In genomic region chr19:57599761-57600383, GRCh38 we compare ENCODE assay signal across 8 cellular contexts. TPM values are rescaled to one million over a fixed set of nuclear protein-coding genes. Genes with fewer than 3 reads are reported as not detected.
DNase-seq lines count a peak whose midpoint lies in the region; ATAC-seq and TF ChIP-seq lines count a peak whose summit lies in the region.

Gene ZNF530, plus strand, starts transcription at chr19:57599885. Its CDS starts 4,461 bp downstream, at chr19:57604346.

- peaks cover 0 to 11% (median 0%) of the 10 kb centered on the region in 4 donors for H3K9me3 ChIP-seq in Peyer's patch
- H3K9me3 ChIP-seq in naive thymus-derived CD4-positive, alpha-beta T cell (ENCODE audit: control insufficient read depth in 2 of 3, low read length in 3 of 3), result peaks cover 0 to 32% (median 0%) of the 10 kb centered on the region in 3 experiments

- DNase-seq in DMS153 (lab: John Stamatoyannopoulos, UW), result peak; percentile 78
- DNase-seq in KBM-7, result peak; percentile 91
- peak; percentile 92 to 97 (median 93) for DNase-seq in Peyer's patch
- DNase-seq in activated T-helper 1 cell treated with anti-CD3 and anti-CD28 coated beads, Interleukin-12 subunit alpha, Interleukin-12 subunit beta, Interleukin-2, Interleukin-4 antibody, amounts not matched to agents 30 ng/mL and 10 ng/mL and 1 ng/mL, durations not matched to agents 14 hours and 24 hours and 36 hours (ENCODE audit: low spot score), result peak; percentile 78
- DNase-seq in fibroblast of mammary gland (ENCODE audit: low read depth), result peak; percentile 92
- peak; percentile 61 to 81 (median 73) for DNase-seq in naive thymus-derived CD4-positive, alpha-beta T cell

- H3K36me3 ChIP-seq in Peyer's patch, result peaks cover 0 to 8% (median 0%) of the 10 kb centered on the region in 3 donors
- peaks cover 0 to 32% (median 5%) of the 10 kb centered on the region in 3 experiments for H3K36me3 ChIP-seq in naive thymus-derived CD4-positive, alpha-beta T cell (ENCODE audit: control insufficient read depth in 2 of 3, insufficient read depth in 3 of 3, low read length in 3 of 3)

- H3K27ac Mint-ChIP-seq in activated T-helper 1 cell treated with anti-CD3 and anti-CD28 coated beads, Interleukin-12 subunit alpha, Interleukin-12 subunit beta, Interleukin-2, Interleukin-4 antibody, amounts not matched to agents 30 ng/mL and 10 ng/mL and 1 ng/mL, durations not matched to agents 14 hours and 24 hours and 36 hours, result peak within 1 kb of the TSS; percentile 58
- peak within 1 kb of the TSS in 8 of 9 donors; percentile 51 to 90 (median 81) for H3K27ac Mint-ChIP-seq in naive thymus-derived CD4-positive, alpha-beta T cell
- H3K27ac Mint-ChIP-seq in stimulated activated memory B cell treated with anti-CD40 and anti-IgM and Interleukin-4, amounts not matched to agents 10 μg/mL and 1 μg/mL and 100 μg/mL, for 72 hours, result peak within 1 kb of the TSS; percentile 36

- intact Hi-C loops in activated T-helper 1 cell treated with anti-CD3 and anti-CD28 coated beads, Interleukin-12 subunit alpha, Interleukin-12 subunit beta, Interleukin-2, Interleukin-4 antibody, amounts not matched to agents 30 ng/mL and 10 ng/mL and 1 ng/mL, durations not matched to agents 14 hours and 24 hours and 36 hours (cut with micrococcal nuclease), result loop anchor here (1.0 kb wide), 4 partner anchors 14 to 41 kb away; partner anchors contain the start of genes ZNF134, ZNF211 and ZNF550
- intact Hi-C loops in naive thymus-derived CD4-positive, alpha-beta T cell (cut with micrococcal nuclease), result loop anchor here (1.0 to 5.0 kb wide), 7 partner anchors 14 to 316 kb away; partner anchors contain the start of genes ZIK1 (in 2 of the 2), ZNF134 (in 2 of the 2), ZNF211 (in 2 of the 2) and ZNF416 (in 1 of the 2)

- peak within 1 kb of the TSS; percentile 85 for H3K4me3 Mint-ChIP-seq in activated T-helper 1 cell treated with anti-CD3 and anti-CD28 coated beads, Interleukin-12 subunit alpha, Interleukin-12 subunit beta, Interleukin-2, Interleukin-4 antibody, amounts not matched to agents 30 ng/mL and 10 ng/mL and 1 ng/mL, durations not matched to agents 14 hours and 24 hours and 36 hours
- H3K4me3 Mint-ChIP-seq in naive thymus-derived CD4-positive, alpha-beta T cell, result peak within 1 kb of the TSS; percentile 71 to 92 (median 89)
- peak within 1 kb of the TSS; percentile 72 for H3K4me3 Mint-ChIP-seq in stimulated activated memory B cell treated with anti-CD40 and anti-IgM and Interleukin-4, amounts not matched to agents 10 μg/mL and 1 μg/mL and 100 μg/mL, for 72 hours

- TF ChIP-seq CTCF in Peyer's patch (IDR thresholded peaks at IDR 0.05) (no peak), fibroblast of mammary gland (conservative IDR thresholded peaks at IDR 0.05; ENCODE audit: control insufficient read depth, insufficient read depth, low read depth, low read length) (no peak)

- TF ChIP-seq POLR2A in Peyer's patch (IDR thresholded peaks at IDR 0.05), result no peak

- H3K27ac ChIP-seq in Peyer's patch, result peak within 1 kb of the TSS in 2 of 4 donors; percentile 30 to 40
- H3K27ac ChIP-seq in naive thymus-derived CD4-positive, alpha-beta T cell (ENCODE audit: low read depth, low read length), result peak within 1 kb of the TSS; percentile 69

- peak; percentile 95 for ATAC-seq in GM21619 (IDR thresholded peaks at IDR 0.05; ENCODE audit: unreplicated experiment)
- peak; percentile 97 for ATAC-seq in naive thymus-derived CD4-positive, alpha-beta T cell
- ATAC-seq in stimulated activated memory B cell treated with anti-CD40 and anti-IgM and Interleukin-4, amounts not matched to agents 10 μg/mL and 1 μg/mL and 100 μg/mL, for 72 hours, result peak; percentile 99

- no peaks in the 10 kb centered on the region for H3K27me3 ChIP-seq in Peyer's patch
- H3K27me3 ChIP-seq in naive thymus-derived CD4-positive, alpha-beta T cell (ENCODE audit: control insufficient read depth in 2 of 2, insufficient read depth in 2 of 2, low read length in 2 of 2), result no peaks in the 10 kb centered on the region

- H3K4me3 ChIP-seq in Peyer's patch (peak within 1 kb of the TSS; percentile 59 to 92 (median 79)), fibroblast of mammary gland (ENCODE audit: control insufficient read depth, low read depth, low read length) (peak within 1 kb of the TSS; percentile 65)
- H3K4me3 ChIP-seq in naive thymus-derived CD4-positive, alpha-beta T cell (ENCODE audit: low read length), result peak within 1 kb of the TSS; percentile 87

- H3K4me1 ChIP-seq in Peyer's patch, result peaks cover 0 to 7% (median 4%) of the 10 kb centered on the region in 4 donors
- H3K4me1 ChIP-seq in naive thymus-derived CD4-positive, alpha-beta T cell (ENCODE audit: control insufficient read depth in 2 of 2, insufficient read depth in 2 of 2, low read length in 2 of 2), result peaks cover 10% of the 10 kb centered on the region in 2 donors

- H3K4me1 Mint-ChIP-seq in activated T-helper 1 cell treated with anti-CD3 and anti-CD28 coated beads, Interleukin-12 subunit alpha, Interleukin-12 subunit beta, Interleukin-2, Interleukin-4 antibody, amounts not matched to agents 30 ng/mL and 10 ng/mL and 1 ng/mL, durations not matched to agents 14 hours and 24 hours and 36 hours (ENCODE audit: low read depth), result peaks cover 16% of the 10 kb centered on the region
- H3K4me1 Mint-ChIP-seq in naive thymus-derived CD4-positive, alpha-beta T cell, result peaks cover 14 to 28% (median 22%) of the 10 kb centered on the region in 7 donors
- H3K4me1 Mint-ChIP-seq in stimulated activated memory B cell treated with anti-CD40 and anti-IgM and Interleukin-4, amounts not matched to agents 10 μg/mL and 1 μg/mL and 100 μg/mL, for 72 hours, result peaks cover 17% of the 10 kb centered on the region

- peaks cover 34% of the 10 kb centered on the region for H3K36me3 Mint-ChIP-seq in activated T-helper 1 cell treated with anti-CD3 and anti-CD28 coated beads, Interleukin-12 subunit alpha, Interleukin-12 subunit beta, Interleukin-2, Interleukin-4 antibody, amounts not matched to agents 30 ng/mL and 10 ng/mL and 1 ng/mL, durations not matched to agents 14 hours and 24 hours and 36 hours (ENCODE audit: low read depth)
- peaks cover 31 to 45% (median 43%) of the 10 kb centered on the region in 5 donors for H3K36me3 Mint-ChIP-seq in naive thymus-derived CD4-positive, alpha-beta T cell
- peaks cover 36% of the 10 kb centered on the region for H3K36me3 Mint-ChIP-seq in stimulated activated memory B cell treated with anti-CD40 and anti-IgM and Interleukin-4, amounts not matched to agents 10 μg/mL and 1 μg/mL and 100 μg/mL, for 72 hours

- peaks cover 61% of the 10 kb centered on the region for H3K9me3 Mint-ChIP-seq in activated T-helper 1 cell treated with anti-CD3 and anti-CD28 coated beads, Interleukin-12 subunit alpha, Interleukin-12 subunit beta, Interleukin-2, Interleukin-4 antibody, amounts not matched to agents 30 ng/mL and 10 ng/mL and 1 ng/mL, durations not matched to agents 14 hours and 24 hours and 36 hours
- peaks cover 26 to 68% (median 44%) of the 10 kb centered on the region in 11 donors for H3K9me3 Mint-ChIP-seq in naive thymus-derived CD4-positive, alpha-beta T cell
- H3K9me3 Mint-ChIP-seq in stimulated activated memory B cell treated with anti-CD40 and anti-IgM and Interleukin-4, amounts not matched to agents 10 μg/mL and 1 μg/mL and 100 μg/mL, for 72 hours, result peaks cover 15% of the 10 kb centered on the region

- POLR2A ChIA-PET in naive thymus-derived CD4-positive, alpha-beta T cell (lab: Charles Lee), result interaction anchor here (1.2 to 1.9 kb wide), 2 partner anchors 14 to 21 kb away, joined by 3 to 11 read pairs; partner anchors contain the start of genes ZNF134 and ZNF416

- H3K27me3 Mint-ChIP-seq in activated T-helper 1 cell treated with anti-CD3 and anti-CD28 coated beads, Interleukin-12 subunit alpha, Interleukin-12 subunit beta, Interleukin-2, Interleukin-4 antibody, amounts not matched to agents 30 ng/mL and 10 ng/mL and 1 ng/mL, durations not matched to agents 14 hours and 24 hours and 36 hours (ENCODE audit: insufficient read depth), result no peaks in the 10 kb centered on the region
- H3K27me3 Mint-ChIP-seq in naive thymus-derived CD4-positive, alpha-beta T cell, result no peaks in the 10 kb centered on the region
- no peaks in the 10 kb centered on the region for H3K27me3 Mint-ChIP-seq in stimulated activated memory B cell treated with anti-CD40 and anti-IgM and Interleukin-4, amounts not matched to agents 10 μg/mL and 1 μg/mL and 100 μg/mL, for 72 hours

- in situ Hi-C loops in KBM-7 (cut with MboI; ENCODE audit: low pct_unique_long_range_greater_than_20kb, low sequenced_read_pairs), result no loop called here

- CTCF ChIA-PET in naive thymus-derived CD4-positive, alpha-beta T cell (lab: Charles Lee), result no interaction called here

RNA-seq across cellular contexts. Expression of gene ZNF530, which starts in this region (rescaled TPM):
- 1 to 10 TPM in 3 of 4 donors, under 1 TPM in 1; 0.76 to 4.1 (median 1.8) TPM for total RNA-seq in Peyer's patch
- total RNA-seq in activated T-helper 1 cell treated with anti-CD3 and anti-CD28 coated beads, Interleukin-12 subunit alpha, Interleukin-12 subunit beta, Interleukin-2, Interleukin-4 antibody, amounts not matched to agents 30 ng/mL and 10 ng/mL and 1 ng/mL, durations not matched to agents 14 hours and 24 hours and 36 hours, result 5.4 and 7.3 TPM in 2 replicates
- total RNA-seq in naive thymus-derived CD4-positive, alpha-beta T cell, result 10 to 100 TPM in 1 of 5 experiments, 1 to 10 TPM in 4; 2.0 to 10.9 (median 6.2) TPM
- polyA plus RNA-seq in naive thymus-derived CD4-positive, alpha-beta T cell, result 1 to 10 TPM; 7.1 to 9.3 TPM
